Comparison of ENCODE assay signal across 22 cellular contexts in the genomic region with DNA sequence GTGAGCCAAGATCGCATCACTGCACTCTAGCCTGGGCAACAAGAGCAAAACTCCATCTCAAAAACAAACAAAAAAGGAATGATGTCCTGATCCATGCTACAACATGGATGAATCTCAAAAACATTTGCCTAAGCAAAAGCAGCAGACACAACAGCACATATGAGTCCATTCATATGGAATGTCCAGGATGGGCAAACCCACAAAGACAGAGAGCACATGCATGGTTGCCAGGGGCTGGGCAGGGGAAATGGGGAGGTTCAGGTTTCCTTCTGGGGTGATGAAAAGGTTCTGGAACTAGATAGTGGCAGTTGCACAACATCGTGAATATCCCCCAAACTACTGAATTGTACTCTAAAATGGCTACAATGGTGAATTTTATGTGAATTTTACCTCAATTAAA.
"Had no signal": no experiment of that assay in that cellular context is flagged by ENCODE, and none has a peak within 500 bp of the region (broad histone marks: within the 10 kb centered on the region; RNA-seq: fewer than 3 reads in every experiment).

No MANE protein-coding gene starts in this region.

- H3K4me3 ChIP-seq: breast epithelium, heart right ventricle, lower lobe of right lung, mucosa of descending colon, right lobe of liver, stomach, suprapubic skin, tibial nerve had no signal

- H3K9me3 ChIP-seq: lower lobe of right lung, mucosa of descending colon, right lobe of liver, suprapubic skin had no signal

- H3K36me3 ChIP-seq: breast epithelium, heart right ventricle, lower lobe of right lung, right lobe of liver, stomach, suprapubic skin, tibial nerve had no signal

- DNase-seq: activated CD4-positive, alpha-beta T cell treated with anti-CD3 and anti-CD28 coated beads, Interleukin-2, amount 10 ng/mL, durations not matched to agents 7 days and 5 days; activated CD8-positive, alpha-beta memory T cell treated with anti-CD3 and anti-CD28 coated beads, Interleukin-2, amount 10 ng/mL, durations not matched to agents 7 days and 5 days; activated CD8-positive, alpha-beta T cell treated with anti-CD3 and anti-CD28 coated beads for 36 hours; activated gamma-delta T cell; activated naive CD4-positive, alpha-beta T cell treated with anti-CD3 and anti-CD28 coated beads, Interleukin-2, amount 50 U/mL, for 16 hours; activated T-cell treated with anti-CD3 and anti-CD28 coated beads for 4 hours; cerebellar nuclear complex; cortex of kidney; heart right ventricle; lower lobe of right lung; mesendoderm; mucosa of descending colon; nephron progenitor cell; right lobe of liver; small intestine; stimulated activated CD4-positive, alpha-beta T cell treated with anti-CD3 and anti-CD28 coated beads, Interleukin-15, amount 100 ng/mL, for 24 hours; stomach had no signal

- H3K27me3 ChIP-seq: breast epithelium, right lobe of liver, suprapubic skin, tibial nerve had no signal

- H3K4me1 ChIP-seq: breast epithelium, lower lobe of right lung, right lobe of liver, stomach, suprapubic skin had no signal

- H3K27ac ChIP-seq: breast epithelium, epithelial cell of prostate, heart right ventricle, lower lobe of right lung, right lobe of liver, stomach, suprapubic skin, tibial nerve, VCaP had no signal
